ENCODE assay signal across 26 cellular contexts in the genomic region with DNA sequence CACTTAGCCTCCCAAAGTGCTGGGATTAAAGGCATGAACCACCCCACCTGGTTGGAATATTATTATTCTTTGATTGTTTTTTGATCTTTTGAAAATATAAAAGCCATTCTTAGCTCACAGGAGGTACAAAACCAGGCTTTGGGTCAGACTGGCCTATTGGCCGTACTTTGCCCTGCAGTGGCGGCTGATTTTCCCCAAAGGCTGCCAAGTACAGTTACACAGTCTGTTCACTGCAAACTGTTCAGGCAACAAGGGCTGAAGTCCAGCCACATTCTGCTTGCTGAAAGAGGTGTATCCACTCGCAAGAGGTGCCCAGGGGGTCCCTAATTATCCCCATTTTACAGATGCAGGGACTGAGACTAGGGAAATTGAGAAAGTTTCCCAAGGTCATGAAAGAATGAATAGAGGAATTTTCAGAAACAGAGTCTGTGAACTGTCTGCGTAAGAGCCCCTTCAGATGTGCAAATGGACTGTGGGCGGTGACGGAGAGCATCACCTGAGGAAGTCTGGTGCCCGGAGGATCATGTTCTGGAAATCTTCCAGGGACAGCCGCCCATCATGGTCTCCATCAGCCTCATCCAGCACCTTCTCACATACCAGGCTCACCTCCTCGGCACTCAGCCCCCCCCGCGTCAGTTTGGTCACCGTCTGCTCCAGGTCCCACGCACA. TPM values are rescaled to one million over a fixed set of nuclear protein-coding genes. Genes with fewer than 3 reads are reported as not detected.
"Had no signal": no experiment of that assay in that cellular context is flagged by ENCODE, and none has a peak within 500 bp of the region (broad histone marks: within the 10 kb centered on the region; RNA-seq: fewer than 3 reads in every experiment).

No MANE protein-coding gene starts in this region.

- H3K27me3 ChIP-seq: esophagus muscularis mucosa, gastrocnemius medialis, heart right ventricle, neutrophil, stomach had no signal

- H3K4me1 ChIP-seq: esophagus muscularis mucosa, gastrocnemius medialis, left ventricle myocardium inferior, psoas muscle, stomach had no signal

- H3K9me3 Mint-ChIP-seq: dendritic cell treated with granulocyte-macrophage colony-stimulating factor and Interleukin-4, amounts not matched to agents 40 ng/mL and 50 ng/mL, for 4 days; effector memory CD8-positive, alpha-beta T cell; naive thymus-derived CD4-positive, alpha-beta T cell had no signal

- H3K4me3 Mint-ChIP-seq: dendritic cell treated with granulocyte-macrophage colony-stimulating factor and Interleukin-4, amounts not matched to agents 40 ng/mL and 50 ng/mL, for 4 days; effector memory CD8-positive, alpha-beta T cell; naive thymus-derived CD4-positive, alpha-beta T cell had no signal

- H3K27ac ChIP-seq: epithelial cell of prostate, esophagus muscularis mucosa, gastrocnemius medialis, heart right ventricle, left ventricle myocardium inferior, neutrophil, psoas muscle, stomach, thoracic aorta had no signal

- DNase-seq: effector memory CD8-positive, alpha-beta T cell; gastrocnemius medialis; heart right ventricle; hypothalamus; islet precursor cell; left ventricle myocardium inferior; mesendoderm; naive thymus-derived CD4-positive, alpha-beta T cell; psoas muscle; retina; stimulated activated naive CD4-positive, alpha-beta T cell; stomach; substantia nigra; trophoblast cell had no signal

- ATAC-seq: effector memory CD8-positive, alpha-beta T cell; gastrocnemius medialis; heart right ventricle; naive thymus-derived CD4-positive, alpha-beta T cell; psoas muscle; sciatic nerve had no signal

- H3K4me3 ChIP-seq: esophagus muscularis mucosa, gastrocnemius medialis, heart right ventricle, left ventricle myocardium inferior, psoas muscle, stomach, thoracic aorta had no signal

- H3K27me3 Mint-ChIP-seq: dendritic cell treated with granulocyte-macrophage colony-stimulating factor and Interleukin-4, amounts not matched to agents 40 ng/mL and 50 ng/mL, for 4 days; effector memory CD8-positive, alpha-beta T cell; naive thymus-derived CD4-positive, alpha-beta T cell had no signal

- H3K27ac Mint-ChIP-seq: dendritic cell treated with granulocyte-macrophage colony-stimulating factor and Interleukin-4, amounts not matched to agents 40 ng/mL and 50 ng/mL, for 4 days; effector memory CD8-positive, alpha-beta T cell; naive thymus-derived CD4-positive, alpha-beta T cell had no signal

- H3K9me3 ChIP-seq: esophagus muscularis mucosa, gastrocnemius medialis, heart right ventricle, left ventricle myocardium inferior, neutrophil, psoas muscle, stomach, thoracic aorta had no signal

- H3K36me3 ChIP-seq: esophagus muscularis mucosa, gastrocnemius medialis, heart right ventricle, left ventricle myocardium inferior, stomach, thoracic aorta had no signal

RNA-seq across cellular contexts. Expression of gene CIB3, which starts 9.0 kb away (rescaled TPM):
- total RNA-seq: esophagus muscularis mucosa; fibroblast of villous mesenchyme; gastrocnemius medialis; heart right ventricle; left ventricle myocardium inferior; lung microvascular endothelial cell; naive thymus-derived CD4-positive, alpha-beta T cell; osteoblast; psoas muscle; sciatic nerve; skeletal muscle tissue; stomach; thoracic aorta; urinary bladder had no signal
- polyA plus RNA-seq: heart right ventricle; naive thymus-derived CD4-positive, alpha-beta T cell; neural cell; psoas muscle; stomach; urinary bladder had no signal

RNA-seq across cellular contexts. Expression of gene HSH2D, which starts 20.9 kb away (rescaled TPM):
- total RNA-seq: fibroblast of villous mesenchyme, gastrocnemius medialis, lung microvascular endothelial cell had no signal
- polyA plus RNA-seq: neural cell had no signal
